ENCODE assay signal across 8 cellular contexts in genomic region chr2:56474412-56475158, GRCh38.
DNase-seq lines count a peak whose midpoint lies in the region; ATAC-seq and TF ChIP-seq lines count a peak whose summit lies in the region.

No MANE protein-coding gene starts in this region.

- H3K4me1 ChIP-seq in CD4-positive, alpha-beta memory T cell (ENCODE audit: insufficient read depth, low read length), result no peaks in the 10 kb centered on the region

- H3K4me3 Mint-ChIP-seq in activated CD4-positive, alpha-beta T cell treated with anti-CD3 and anti-CD28 coated beads for 36 hours, result no peak overlapping the region
- no peak overlapping the region for H3K4me3 Mint-ChIP-seq in CD4-positive, alpha-beta memory T cell

- POLR2A ChIA-PET in activated CD4-positive, alpha-beta T cell treated with anti-CD3 and anti-CD28 coated beads for 36 hours (lab: Charles Lee), result no interaction called here
- POLR2A ChIA-PET in CD4-positive, alpha-beta memory T cell (lab: Charles Lee; ENCODE audit: partially characterized antibody), result no interaction called here

- no peaks in the 10 kb centered on the region for H3K9me3 ChIP-seq in CD4-positive, alpha-beta memory T cell (ENCODE audit: control insufficient read depth in 1 of 2, low read length in 2 of 2)

- H3K4me3 ChIP-seq in CD4-positive, alpha-beta memory T cell (ENCODE audit: low read length in 2 of 2), result no peak overlapping the region

- peak; percentile 90 for ATAC-seq in SK-N-SH treated with all-trans-retinoic acid at 6 μM for 48 hours
- no peak for ATAC-seq in GM18870 (IDR thresholded peaks at IDR 0.05; ENCODE audit: unreplicated experiment)
- ATAC-seq in activated CD4-positive, alpha-beta T cell treated with anti-CD3 and anti-CD28 coated beads for 36 hours, result no peak
- ATAC-seq in GM18873 (IDR thresholded peaks at IDR 0.05; ENCODE audit: low FRiP score, unreplicated experiment), result no peak

- CTCF ChIA-PET in activated CD4-positive, alpha-beta T cell treated with anti-CD3 and anti-CD28 coated beads for 36 hours (lab: Charles Lee), result no interaction called here
- CTCF ChIA-PET in CD4-positive, alpha-beta memory T cell (lab: Charles Lee; ENCODE audit: partially characterized antibody), result no interaction called here

- no peak overlapping the region for H3K27ac ChIP-seq in CD4-positive, alpha-beta memory T cell (ENCODE audit: low read depth, low read length)

- no peaks in the 10 kb centered on the region for H3K27me3 Mint-ChIP-seq in activated CD4-positive, alpha-beta T cell treated with anti-CD3 and anti-CD28 coated beads for 36 hours
- no peaks in the 10 kb centered on the region for H3K27me3 Mint-ChIP-seq in CD4-positive, alpha-beta memory T cell

- H3K36me3 ChIP-seq in CD4-positive, alpha-beta memory T cell (ENCODE audit: insufficient read depth, low read length), result no peaks in the 10 kb centered on the region

- H3K27ac Mint-ChIP-seq in activated CD4-positive, alpha-beta T cell treated with anti-CD3 and anti-CD28 coated beads for 36 hours, result no peak overlapping the region
- no peak overlapping the region for H3K27ac Mint-ChIP-seq in CD4-positive, alpha-beta memory T cell

- DNase-seq in DMS153 treated with DMSO at 0.1 percent for 48 hours (lab: John Stamatoyannopoulos, UW; ENCODE audit: unreplicated experiment) (peak; percentile 80), NCI-H1417 treated with DMSO at 0.1 percent for 48 hours (lab: John Stamatoyannopoulos, UW) (peak; percentile 91), left kidney (ENCODE audit: low read depth, low spot score) (peak; percentile 29)
- no peak for DNase-seq in activated CD4-positive, alpha-beta T cell treated with anti-CD3 and anti-CD28 coated beads for 36 hours
- DNase-seq in CD4-positive, alpha-beta memory T cell, result no peak

- no peaks in the 10 kb centered on the region for H3K4me1 Mint-ChIP-seq in activated CD4-positive, alpha-beta T cell treated with anti-CD3 and anti-CD28 coated beads for 36 hours
- H3K4me1 Mint-ChIP-seq in CD4-positive, alpha-beta memory T cell, result no peaks in the 10 kb centered on the region

- peaks cover 2% of the 10 kb centered on the region for H3K9me3 Mint-ChIP-seq in activated CD4-positive, alpha-beta T cell treated with anti-CD3 and anti-CD28 coated beads for 36 hours (ENCODE audit: low read depth)
- peaks cover 0 to 20% (median 2%) of the 10 kb centered on the region in 8 donors for H3K9me3 Mint-ChIP-seq in CD4-positive, alpha-beta memory T cell

- H3K27me3 ChIP-seq in CD4-positive, alpha-beta memory T cell (ENCODE audit: insufficient read depth, low read length), result no peaks in the 10 kb centered on the region

- intact Hi-C loops in activated CD4-positive, alpha-beta T cell treated with anti-CD3 and anti-CD28 coated beads for 36 hours (cut with DNase I, micrococcal nuclease), result no loop called here
- intact Hi-C loops in CD4-positive, alpha-beta memory T cell (cut with micrococcal nuclease), result no loop called here

- no peaks in the 10 kb centered on the region for H3K36me3 Mint-ChIP-seq in activated CD4-positive, alpha-beta T cell treated with anti-CD3 and anti-CD28 coated beads for 36 hours (ENCODE audit: low read depth)
- no peaks in the 10 kb centered on the region for H3K36me3 Mint-ChIP-seq in CD4-positive, alpha-beta memory T cell

TF ChIP-seq in SK-N-SH treated with all-trans-retinoic acid at 6 μM for 48 hours, 23 proteins besides CTCF, POLR2A, EP300 and RAD21:
- no peak for TF ChIP-seq CSRNP3 (CRISPR knock-in tag; IDR thresholded peaks at IDR 0.05)
- TF ChIP-seq TSHZ2 (CRISPR knock-in tag; IDR thresholded peaks at IDR 0.05), result no peak
- no peak for TF ChIP-seq ZNF8 (CRISPR knock-in tag; IDR thresholded peaks at IDR 0.05)
- TF ChIP-seq TCF4 (CRISPR knock-in tag; IDR thresholded peaks at IDR 0.05; ENCODE audit: borderline replicate concordance), result no peak
- no peak for TF ChIP-seq ISL1 (CRISPR knock-in tag; IDR thresholded peaks at IDR 0.05)
TF ChIP-seq in SK-N-SH treated with all-trans-retinoic acid at 6 μM for 48 hours: peak in this region for 0.

Comparison
In these comparisons a context has a peak if more than half of its experiments do, and no peak if none do; other contexts are left out.
1. DNase-seq: peak in DMS153 treated with DMSO at 0.1 percent for 48 hours (single experiment), NCI-H1417 treated with DMSO at 0.1 percent for 48 hours (single experiment) and left kidney (single experiment); none in activated CD4-positive, alpha-beta T cell treated with anti-CD3 and anti-CD28 coated beads for 36 hours (single experiment) and CD4-positive, alpha-beta memory T cell (0 of 5).